ENCODE assay signal across 7 cellular contexts in the genomic region with DNA sequence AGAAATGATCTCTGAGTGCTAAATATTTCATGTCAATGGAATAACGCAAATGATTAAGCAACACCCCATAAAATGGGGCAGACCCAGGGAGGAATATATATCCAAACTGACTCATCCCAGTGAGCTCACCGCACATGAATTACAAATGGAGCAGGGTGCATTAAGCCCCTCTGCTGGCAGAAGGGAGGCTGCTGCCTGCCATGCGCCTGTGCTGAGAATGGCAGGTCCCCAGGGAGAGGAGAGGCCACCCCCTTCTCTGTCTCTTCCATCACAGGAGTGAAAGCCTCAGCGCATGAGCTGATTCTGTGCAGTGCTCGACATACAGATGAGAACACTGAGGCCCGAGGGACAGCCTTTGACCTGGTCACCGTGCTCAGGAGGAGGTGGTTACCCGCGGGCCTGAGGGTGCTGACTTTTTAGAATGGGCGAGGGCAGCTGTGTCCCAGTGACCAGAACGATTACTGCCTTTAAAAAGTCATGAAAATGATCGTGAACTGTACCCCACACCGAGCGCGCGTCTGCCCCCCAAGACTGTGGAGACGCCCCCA. TPM values are rescaled to one million over a fixed set of nuclear protein-coding genes. Genes with fewer than 3 reads are reported as not detected.
DNase-seq lines count a peak whose midpoint lies in the region; ATAC-seq and TF ChIP-seq lines count a peak whose summit lies in the region.
"Not testable (repeated sequence)": the region's sequence is repeated elsewhere in the genome, so short reads cannot be mapped to it uniquely, and the experiment has no call there.

No MANE protein-coding gene starts in this region.

- H3K27ac Mint-ChIP-seq in T-cell, result peak overlapping the region; percentile 66 to 75

- not testable (repeated sequence) for H3K9me3 ChIP-seq in adrenal gland (replicated peaks in 1 of 3); lung (ENCODE audit: control insufficient read depth in 2 of 2, insufficient read depth in 1 of 2, low read length in 1 of 2)

- H3K4me1 ChIP-seq in adrenal gland (replicated peaks in 1 of 2); lung (ENCODE audit: control insufficient read depth in 2 of 2, insufficient read depth in 2 of 2, low read length in 2 of 2): not testable (repeated sequence)

- CTCF ChIA-PET in T-cell (lab: Charles Lee), result interaction anchor here in 1 of 2 donors (0.6 to 1.2 kb wide), 4 partner anchors 671 to 1804 kb away, joined by 3 to 6 read pairs (median 4); a partner anchor contains a TSS

- ATAC-seq in T-cell (replicated peaks in 1 of 4); lung (ENCODE audit: insufficient read depth, low FRiP score): not testable (repeated sequence)

- not testable (repeated sequence) for TF ChIP-seq POLR2A in adrenal gland (IDR thresholded peaks at IDR 0.05)

- not testable (repeated sequence) for H3K36me3 Mint-ChIP-seq in T-cell

- POLR2A ChIA-PET in T-cell (lab: Charles Lee), result interaction anchor here in 1 of 2 donors (1.0 kb wide), 1 partner anchor 671 kb away, joined by 3 read pairs; a partner anchor contains a TSS

- H3K27me3 Mint-ChIP-seq in T-cell, result not testable (repeated sequence)

- TF ChIP-seq CTCF in GM12864 (IDR thresholded peaks at IDR 0.05; ENCODE audit: low read depth, low read length, missing control alignments); adrenal gland (IDR thresholded peaks at IDR 0.05); lung (IDR thresholded peaks at IDR 0.05; ENCODE audit: control extremely low read depth, extremely low read depth): not testable (repeated sequence)

- DNase-seq in GM12864 (ENCODE audit: low read depth); lung (ENCODE audit: low spot score): not testable (repeated sequence)
- peak; percentile 4 for DNase-seq in NCI-H1105 (lab: John Stamatoyannopoulos, UW)
- peak in 2 of 34 experiments; percentile 5 for DNase-seq in T-cell
- peak in 4 of 7 donors; percentile 17 to 68 (median 42) for DNase-seq in adrenal gland
- peak; percentile 71 for DNase-seq in fibroblast of gingiva (ENCODE audit: low read depth)
- DNase-seq in skeletal muscle cell (ENCODE audit: low read depth), result peak; percentile 72

- H3K27ac ChIP-seq in adrenal gland (peak overlapping the region; percentile 35 to 85 (median 53)), lung (ENCODE audit: low read depth in 1 of 2, low read length in 1 of 2) (peak overlapping the region; percentile 50 to 76)

- H3K36me3 ChIP-seq in adrenal gland (replicated peaks in 1 of 2); lung (ENCODE audit: control insufficient read depth in 2 of 2, insufficient read depth in 2 of 2, low read length in 2 of 2): not testable (repeated sequence)

- peak overlapping the region; percentile 89 for H3K4me3 ChIP-seq in GM12864 (ENCODE audit: low read depth, low read length)
- peak overlapping the region; percentile 40 to 94 (median 56) for H3K4me3 ChIP-seq in adrenal gland
- peak overlapping the region; percentile 68 for H3K4me3 ChIP-seq in lung
- peak overlapping the region; percentile 74 for H3K4me3 ChIP-seq in skeletal muscle cell (ENCODE audit: low read depth, low read length)

- H3K27me3 ChIP-seq in adrenal gland; lung (ENCODE audit: control insufficient read depth, insufficient read depth): not testable (repeated sequence)

- not testable (repeated sequence) for H3K9me3 Mint-ChIP-seq in T-cell

- intact Hi-C loops in adrenal gland (cut with DNase I), result not testable (repeated sequence)

- H3K4me1 Mint-ChIP-seq in T-cell, result peaks cover 23 to 26% (median 23%) of the 10 kb centered on the region in 3 donors

- peak overlapping the region; percentile 88 to 95 (median 94) for H3K4me3 Mint-ChIP-seq in T-cell

- WGBS in adrenal gland, 4 donors, result 1 to 7% (median 2%) methylated on average over 7 to 17 of the region's 17 CpGs
- 2 to 3% methylated on average over 17 of the region's 17 CpGs for WGBS in lung, 2 donors

RNA-seq across cellular contexts. Expression of a gene that starts 29.1 kb away (rescaled TPM):
- total RNA-seq in T-cell (1 to 10 TPM in 3 of 5 donors, under 1 TPM in 2; 0.66 to 3.0 (median 1.5) TPM), adrenal gland (1 to 10 TPM in 1 of 8 donors, not detected in 7; 1.2 TPM), lung (under 1 TPM in 1 of 2 donors, not detected in 1; 0.80 TPM)
- polyA plus RNA-seq in adrenal gland (not detected), lung (not detected)
